In the genomic region with DNA sequence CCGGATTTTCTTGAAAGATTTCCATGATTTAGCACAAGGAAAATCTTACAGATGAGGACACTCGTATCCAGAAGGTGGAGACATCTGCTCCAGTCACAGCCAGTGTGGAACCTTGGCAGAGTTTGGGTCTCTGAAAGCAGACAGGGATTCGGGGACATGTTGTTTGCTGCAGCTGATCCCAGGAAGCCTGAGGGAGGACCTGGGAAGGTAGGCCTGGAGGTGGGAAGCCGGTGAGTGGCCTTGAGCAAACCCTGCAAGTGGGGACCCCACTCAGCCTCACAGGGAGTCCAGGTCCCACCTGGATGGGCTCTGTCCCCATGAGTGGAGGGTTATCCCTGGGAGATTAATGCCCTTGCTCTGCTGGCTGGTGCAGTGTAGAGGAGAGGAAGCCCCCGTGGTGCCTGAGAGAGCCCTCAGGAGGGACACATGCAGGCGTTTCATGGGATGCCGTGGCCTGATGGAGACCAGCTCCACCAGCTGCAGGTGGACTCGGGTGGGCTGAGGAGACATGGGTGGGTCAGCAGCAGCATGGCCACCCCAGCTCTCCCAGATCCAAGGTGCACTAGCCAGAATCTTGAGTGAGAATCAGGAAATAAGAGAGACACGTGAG, we compare ENCODE assay signal across 20 cellular contexts. TPM values are rescaled to one million over a fixed set of nuclear protein-coding genes. Genes with fewer than 3 reads are reported as not detected.
"Had no signal": no experiment of that assay in that cellular context is flagged by ENCODE, and none has a peak within 500 bp of the region (broad histone marks: within the 10 kb centered on the region; RNA-seq: fewer than 3 reads in every experiment).

No MANE protein-coding gene starts in this region.

- H3K27me3 ChIP-seq: ascending aorta, colonic mucosa, gastrocnemius medialis, heart right ventricle had no signal

- ATAC-seq: activated naive CD4-positive, alpha-beta T cell treated with anti-CD3 and anti-CD28 coated beads, Interleukin-2, amount 50 U/mL, for 72 hours; activated T-helper 17 cell treated with anti-CD3 and anti-CD28 coated beads, Interleukin-2, amount 50 U/mL, for 72 hours; gastrocnemius medialis; heart right ventricle; stimulated activated naive CD8-positive, alpha-beta T cell treated with anti-CD3 and anti-CD28 coated beads, Interleukin-15, Interleukin-2, amounts not matched to agents 100 U/mL and 50 U/mL, for 24 hours; T-cell had no signal

- H3K36me3 ChIP-seq: colonic mucosa had no signal

- H3K4me3 Mint-ChIP-seq: activated CD4-positive, alpha-beta T cell treated with anti-CD3 and anti-CD28 coated beads, Interleukin-2, amount 10 ng/mL, durations not matched to agents 24 days and 14 days; activated T-helper 17 cell treated with anti-CD3 and anti-CD28 coated beads, Interleukin-2, amount 50 U/mL, for 72 hours; T-cell had no signal

- H3K4me3 ChIP-seq: ascending aorta, colonic mucosa, gastrocnemius medialis, heart right ventricle, left ventricle myocardium inferior, smooth muscle cell had no signal

- H3K4me1 ChIP-seq: ascending aorta, colonic mucosa, gastrocnemius medialis had no signal

- H3K27ac Mint-ChIP-seq: activated CD4-positive, alpha-beta T cell treated with anti-CD3 and anti-CD28 coated beads, Interleukin-2, amount 10 ng/mL, durations not matched to agents 24 days and 14 days; activated T-helper 17 cell treated with anti-CD3 and anti-CD28 coated beads, Interleukin-2, amount 50 U/mL, for 72 hours; T-cell had no signal

- H3K27me3 Mint-ChIP-seq: activated T-helper 17 cell treated with anti-CD3 and anti-CD28 coated beads, Interleukin-2, amount 50 U/mL, for 72 hours had no signal

- H3K4me2 ChIP-seq: smooth muscle cell had no signal

- H3K9me3 ChIP-seq: ascending aorta, colonic mucosa, gastrocnemius medialis had no signal

- H3K27ac ChIP-seq: ascending aorta, colonic mucosa, gastrocnemius medialis, heart right ventricle, left ventricle myocardium inferior had no signal

- DNase-seq: activated CD4-positive, alpha-beta T cell treated with anti-CD3 and anti-CD28 coated beads, Interleukin-2, amount 10 ng/mL, durations not matched to agents 24 days and 14 days; colonic mucosa; effector CD8-positive, alpha-beta T cell; gastrocnemius medialis; heart right ventricle; left ventricle myocardium inferior; mesendoderm; stimulated activated CD4-positive, alpha-beta T cell treated with anti-CD3 and anti-CD28 coated beads, Interleukin-1b, Interleukin-23, amount 100 ng/mL, for 48 hours; stimulated activated naive CD8-positive, alpha-beta T cell treated with anti-CD3 and anti-CD28 coated beads, Interleukin-15, Interleukin-2, amounts not matched to agents 100 U/mL and 50 U/mL, for 24 hours; T-cell; T1000 had no signal

RNA-seq across cellular contexts. Expression of a gene that starts 12.9 kb away (rescaled TPM):
- total RNA-seq: activated CD4-positive, alpha-beta T cell treated with anti-CD3 and anti-CD28 coated beads, Interleukin-2, amount 10 ng/mL, durations not matched to agents 24 days and 14 days; activated naive CD4-positive, alpha-beta T cell treated with anti-CD3 and anti-CD28 coated beads, Interleukin-2, amount 50 U/mL, for 72 hours; activated T-helper 17 cell treated with anti-CD3 and anti-CD28 coated beads, Interleukin-2, amount 50 U/mL, for 72 hours; ascending aorta; colonic mucosa; fibroblast of lung; gastrocnemius medialis; left ventricle myocardium inferior; neural crest cell; SK-MEL-5; T-cell; temporal lobe; urinary bladder had no signal
- polyA plus RNA-seq: fibroblast of lung, urinary bladder had no signal

RNA-seq across cellular contexts. Expression of a gene that starts 37.6 kb away (rescaled TPM):
- total RNA-seq: activated CD4-positive, alpha-beta T cell treated with anti-CD3 and anti-CD28 coated beads, Interleukin-2, amount 10 ng/mL, durations not matched to agents 24 days and 14 days; activated naive CD4-positive, alpha-beta T cell treated with anti-CD3 and anti-CD28 coated beads, Interleukin-2, amount 50 U/mL, for 72 hours; activated T-helper 17 cell treated with anti-CD3 and anti-CD28 coated beads, Interleukin-2, amount 50 U/mL, for 72 hours; ascending aorta; colonic mucosa; fibroblast of lung; gastrocnemius medialis; heart right ventricle; left ventricle myocardium inferior; neural crest cell; SK-MEL-5; smooth muscle cell; T-cell; temporal lobe; urinary bladder had no signal
- polyA plus RNA-seq: fibroblast of lung, heart right ventricle, urinary bladder had no signal

RNA-seq across cellular contexts. Expression of a gene that starts 53.2 kb away (rescaled TPM):
- total RNA-seq: activated CD4-positive, alpha-beta T cell treated with anti-CD3 and anti-CD28 coated beads, Interleukin-2, amount 10 ng/mL, durations not matched to agents 24 days and 14 days; activated naive CD4-positive, alpha-beta T cell treated with anti-CD3 and anti-CD28 coated beads, Interleukin-2, amount 50 U/mL, for 72 hours; activated T-helper 17 cell treated with anti-CD3 and anti-CD28 coated beads, Interleukin-2, amount 50 U/mL, for 72 hours; ascending aorta; colonic mucosa; fibroblast of lung; gastrocnemius medialis; heart right ventricle; left ventricle myocardium inferior; neural crest cell; T-cell; temporal lobe; urinary bladder had no signal
- polyA plus RNA-seq: fibroblast of lung, heart right ventricle, smooth muscle cell, urinary bladder had no signal
